8 cellular contexts compared by ENCODE assay signal in the genomic region with DNA sequence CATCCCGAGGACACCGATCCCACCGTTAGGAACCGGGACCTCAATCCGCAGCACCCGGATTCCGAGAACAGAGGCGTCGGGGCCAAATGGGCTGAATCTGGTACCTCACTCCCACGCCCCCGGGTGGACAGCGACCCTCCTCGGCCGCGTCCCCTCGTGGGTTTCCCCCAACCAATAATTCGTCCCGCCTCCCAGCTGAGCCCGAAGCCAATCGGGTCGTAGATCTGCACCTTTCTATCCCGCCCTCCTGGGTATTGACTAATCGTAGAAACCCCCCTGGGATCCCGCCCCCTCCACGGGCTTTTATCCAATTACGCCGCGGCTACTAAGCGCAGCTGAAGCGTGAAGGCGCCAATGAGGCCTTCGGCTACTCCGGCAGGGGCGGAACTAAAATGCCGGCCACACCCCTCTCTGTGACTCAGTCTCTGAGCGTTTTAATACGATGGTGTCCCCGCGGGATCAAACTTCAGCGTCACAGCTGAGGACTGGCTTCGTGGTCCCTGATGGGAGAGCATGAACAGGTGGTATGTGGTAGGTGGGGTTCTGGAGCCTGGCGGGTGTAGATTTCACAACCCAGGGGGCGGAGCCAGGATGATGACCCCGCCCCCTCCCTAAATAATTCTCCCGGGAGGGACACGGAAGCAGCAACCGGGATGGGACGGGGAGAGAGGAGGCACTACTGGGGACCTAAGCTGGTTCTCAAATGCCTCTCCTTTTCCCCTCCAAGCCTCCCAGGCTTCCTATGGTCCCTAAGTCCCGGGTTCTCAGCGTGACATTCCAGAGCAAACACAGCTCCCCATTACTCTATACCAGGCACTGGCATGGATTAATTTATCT. TPM values are rescaled to one million over a fixed set of nuclear protein-coding genes. Genes with fewer than 3 reads are reported as not detected.
A peak's percentile ranks its signal among the peaks of the same experiment; 100 is the strongest.
DNase-seq lines count a peak whose midpoint lies in the region; ATAC-seq and TF ChIP-seq lines count a peak whose summit lies in the region.

A gene with protein sequence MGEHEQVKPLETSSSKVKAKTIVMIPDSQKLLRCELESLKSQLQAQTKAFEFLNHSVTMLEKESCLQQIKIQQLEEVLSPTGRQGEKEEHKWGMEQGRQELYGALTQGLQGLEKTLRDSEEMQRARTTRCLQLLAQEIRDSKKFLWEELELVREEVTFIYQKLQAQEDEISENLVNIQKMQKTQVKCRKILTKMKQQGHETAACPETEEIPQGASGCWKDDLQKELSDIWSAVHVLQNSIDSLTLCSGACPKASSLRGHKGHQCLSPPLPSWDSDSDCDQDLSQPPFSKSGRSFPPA (plus strand): TSS at position 416 of the 837 bp plus-strand sequence. CDS start 88 bp downstream, at position 504.
A gene (minus strand): TSS at position 165 of the 837 bp plus-strand sequence. CDS start 649 bp downstream, outside the sequence.

- DNase-seq in AG09309 (ENCODE audit: low read depth) = peak; percentile 95
- DNase-seq in NCI-H226 = peak; percentile 98
- DNase-seq in activated B cell treated with CpG ODN at 0.5 μM for 24 hours = peak; percentile 93
- peak; percentile 78 to 100 (median 98) for DNase-seq in caudate nucleus (lab: John Stamatoyannopoulos, UW)
- DNase-seq in immature natural killer cell = peak; percentile 98
- peak; percentile 96 for DNase-seq in smooth muscle cell of the brain vasculature (ENCODE audit: low read depth, low spot score)

- POLR2A ChIA-PET in activated B cell treated with CpG ODN at 0.5 μM for 24 hours (lab: Charles Lee) = interaction anchor here (0.5 to 4.3 kb wide), 14 partner anchors 9 to 510 kb away, joined by 3 to 65 read pairs (median 3); a partner anchor contains a TSS

- H3K36me3 Mint-ChIP-seq in activated B cell treated with CpG ODN at 0.5 μM for 24 hours (ENCODE audit: low read depth) (peaks cover 19% of the 10 kb centered on the region), immature natural killer cell (peaks cover 7 to 9% (median 9%) of the 10 kb centered on the region in 3 donors)

- intact Hi-C loops in activated B cell treated with CpG ODN at 0.5 μM for 24 hours (cut with micrococcal nuclease) = loop anchor here (1.0 to 5.0 kb wide), 7 partner anchors 9 to 159 kb away; a partner anchor contains a TSS

- H3K9me3 Mint-ChIP-seq in activated B cell treated with CpG ODN at 0.5 μM for 24 hours = no peaks in the 10 kb centered on the region
- H3K9me3 Mint-ChIP-seq in immature natural killer cell = peaks cover 0 to 6% (median 0%) of the 10 kb centered on the region in 6 donors

- TF ChIP-seq CTCF in AG09309 (IDR thresholded peaks at IDR 0.05; ENCODE audit: control insufficient read depth, insufficient read depth, low read depth, low read length, missing control alignments) (no peak), activated B cell treated with CpG ODN at 0.5 μM for 24 hours (IDR thresholded peaks at IDR 0.05) (no peak)

- H3K27me3 Mint-ChIP-seq in activated B cell treated with CpG ODN at 0.5 μM for 24 hours = no peaks in the 10 kb centered on the region
- peaks cover 6 to 8% (median 8%) of the 10 kb centered on the region in 3 donors for H3K27me3 Mint-ChIP-seq in immature natural killer cell (ENCODE audit: low read depth in 3 of 3)

- H3K27ac ChIP-seq in caudate nucleus (ENCODE audit: low read depth, low read length) = peak within 1 kb of the TSS; percentile 81

- CTCF ChIA-PET in activated B cell treated with CpG ODN at 0.5 μM for 24 hours (lab: Charles Lee) = interaction anchor here (0.6 to 1.2 kb wide), 6 partner anchors 9 to 220 kb away, joined by 3 to 4 read pairs (median 3); a partner anchor contains a TSS

- H3K4me3 ChIP-seq in AG09309 (ENCODE audit: control insufficient read depth, low read depth, low read length) = peak within 1 kb of the TSS; percentile 63

- ATAC-seq in GM18909 (IDR thresholded peaks at IDR 0.05; ENCODE audit: poor library complexity, unreplicated experiment) (peak; percentile 89), HG03175 (IDR thresholded peaks at IDR 0.05; ENCODE audit: unreplicated experiment) (peak; percentile 90), activated B cell treated with CpG ODN at 0.5 μM for 24 hours (ENCODE audit: low read depth) (peak; percentile 95)

- H3K4me3 Mint-ChIP-seq in activated B cell treated with CpG ODN at 0.5 μM for 24 hours (peak within 1 kb of the TSS; percentile 98), immature natural killer cell (peak within 1 kb of the TSS; percentile 98 to 99 (median 98))

- H3K4me1 Mint-ChIP-seq in activated B cell treated with CpG ODN at 0.5 μM for 24 hours = peaks cover 30% of the 10 kb centered on the region
- peaks cover 28% of the 10 kb centered on the region in 2 donors for H3K4me1 Mint-ChIP-seq in immature natural killer cell

- H3K27ac Mint-ChIP-seq in activated B cell treated with CpG ODN at 0.5 μM for 24 hours (peak within 1 kb of the TSS; percentile 93), immature natural killer cell (peak within 1 kb of the TSS; percentile 91 to 98 (median 93))

RNA-seq across cellular contexts. Expression of the first gene that starts in this region (rescaled TPM):
- 27.6 and 32.1 TPM in 2 replicates for total RNA-seq in activated B cell treated with CpG ODN at 0.5 μM for 24 hours
- 10 to 100 TPM; 26.5 to 32.4 (median 28.8) TPM for polyA plus RNA-seq in immature natural killer cell

RNA-seq across cellular contexts. Expression of the second gene that starts in this region (rescaled TPM):
- total RNA-seq in activated B cell treated with CpG ODN at 0.5 μM for 24 hours = 61.8 and 68.1 TPM in 2 replicates
- 10 to 100 TPM; 73.3 to 91.2 (median 81.4) TPM for polyA plus RNA-seq in immature natural killer cell

Comparison
In these comparisons a context has a peak if more than half of its experiments do, and no peak if none do; other contexts are left out.
1. Peak in every context shown above with its lines: DNase-seq, ATAC-seq, H3K4me3 ChIP-seq and H3K27ac ChIP-seq.